In the genomic region with DNA sequence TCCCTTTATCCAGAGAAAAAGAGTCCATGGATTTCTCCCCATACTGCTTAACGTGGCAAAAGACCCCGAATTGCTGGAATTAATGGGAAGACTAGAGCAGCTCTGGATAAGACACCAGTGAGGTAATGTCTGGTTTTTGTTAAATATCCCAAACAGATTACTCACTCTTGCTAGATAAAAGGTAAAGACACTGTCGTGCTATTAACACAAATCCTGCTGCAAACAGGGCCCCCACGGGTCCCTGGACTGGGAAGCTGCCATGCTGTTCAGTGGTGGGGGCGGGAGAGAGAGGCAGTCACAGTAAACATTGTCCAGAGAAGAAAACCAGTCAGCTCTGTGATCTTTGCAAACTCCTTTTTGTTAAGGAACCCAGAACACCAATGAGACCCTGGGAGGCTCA, we compare ENCODE assay signal across 1 cellular context.
TF ChIP-seq lines count a peak whose summit lies in the region.

No MANE protein-coding gene starts in this region.

TF ChIP-seq in HepG2, 621 proteins besides CTCF, POLR2A, EP300 and RAD21 (continued from another document and continues in another):
- TF ChIP-seq HINFP (CRISPR knock-in tag; IDR thresholded peaks at IDR 0.05; ENCODE audit: low read depth) (no peak), TMF1 (CRISPR knock-in tag; IDR thresholded peaks at IDR 0.05; ENCODE audit: low read depth) (no peak), ZKSCAN5 (CRISPR knock-in tag; IDR thresholded peaks at IDR 0.05) (no peak), CCDC6 (CRISPR knock-in tag; IDR thresholded peaks at IDR 0.05) (no peak), ZNF136 (CRISPR knock-in tag; IDR thresholded peaks at IDR 0.05; ENCODE audit: low read depth) (no peak), NPAS2 (CRISPR knock-in tag; IDR thresholded peaks at IDR 0.05; ENCODE audit: borderline replicate concordance) (no peak), BORCS8-MEF2B (CRISPR knock-in tag; IDR thresholded peaks at IDR 0.05) (no peak), DZIP1 (CRISPR knock-in tag; IDR thresholded peaks at IDR 0.05) (no peak), NFKBIZ (CRISPR knock-in tag; IDR thresholded peaks at IDR 0.05) (no peak), ZNF777 (CRISPR knock-in tag; IDR thresholded peaks at IDR 0.05) (no peak), ZNF441 (CRISPR knock-in tag; IDR thresholded peaks at IDR 0.05; ENCODE audit: borderline replicate concordance) (no peak), GLI4 (CRISPR knock-in tag; IDR thresholded peaks at IDR 0.05; ENCODE audit: borderline replicate concordance) (no peak), U2AF1 (optimal IDR thresholded peaks at IDR 0.05; ENCODE audit: low read depth, low read length) (no peak), RARA (CRISPR knock-in tag; IDR thresholded peaks at IDR 0.05) (0 out of 2 replicates have a peak, but pooled peaks have one; percentile 9), PHF21A (CRISPR knock-in tag; IDR thresholded peaks at IDR 0.05) (0 out of 2 replicates have a peak, but pooled peaks have one; percentile 25), ZFY (CRISPR knock-in tag; IDR thresholded peaks at IDR 0.05) (peak; percentile 37; the same call in 1 of the 2 replicates), NONO (IDR thresholded peaks at IDR 0.05) (no peak), NONO (CRISPR knock-in tag; conservative IDR thresholded peaks at IDR 0.05) (no peak), KDM2A (CRISPR knock-in tag; IDR thresholded peaks at IDR 0.05; ENCODE audit: borderline replicate concordance, low read depth) (no peak), SP4 (CRISPR knock-in tag; IDR thresholded peaks at IDR 0.05) (no peak), ZNF33A (CRISPR knock-in tag; IDR thresholded peaks at IDR 0.05; ENCODE audit: borderline replicate concordance) (no peak), FOXA1 (IDR thresholded peaks at IDR 0.05) (no peak), FOXA1 (CRISPR knock-in tag; IDR thresholded peaks at IDR 0.05) (0 out of 2 replicates have a peak, but pooled peaks have one; percentile 25), MAFK (conservative IDR thresholded peaks at IDR 0.05 in 1 of 2, IDR thresholded peaks at IDR 0.05 in 1 of 2; ENCODE audit: low read length in 2 of 2) (no peak), FOXA3 (CRISPR knock-in tag; IDR thresholded peaks at IDR 0.05) (0 out of 2 replicates have a peak, but pooled peaks have one; percentile 16), ARID4A (CRISPR knock-in tag; IDR thresholded peaks at IDR 0.05; ENCODE audit: borderline replicate concordance) (0 out of 2 replicates have a peak, but pooled peaks have one; percentile 27), IKZF1 (IDR thresholded peaks at IDR 0.05) (no peak), ZNF256 (CRISPR knock-in tag; conservative IDR thresholded peaks at IDR 0.05) (no peak), BRCA1 (CRISPR knock-in tag; IDR thresholded peaks at IDR 0.05) (no peak), FOSL1 (CRISPR knock-in tag; IDR thresholded peaks at IDR 0.05; ENCODE audit: borderline replicate concordance) (no peak), ATF7-NPFF (CRISPR knock-in tag; IDR thresholded peaks at IDR 0.05; ENCODE audit: low read depth) (no peak), USF2 (IDR thresholded peaks at IDR 0.05; ENCODE audit: low read depth, low read length) (no peak), USF2 (CRISPR knock-in tag; IDR thresholded peaks at IDR 0.05; ENCODE audit: borderline replicate concordance) (no peak), CHD4 (IDR thresholded peaks at IDR 0.05; ENCODE audit: borderline replicate concordance, low read length) (no peak), GPN1 (CRISPR knock-in tag; IDR thresholded peaks at IDR 0.05; ENCODE audit: borderline replicate concordance) (no peak), ZNF263 (CRISPR knock-in tag; IDR thresholded peaks at IDR 0.05) (no peak), GMEB2 (CRISPR knock-in tag; IDR thresholded peaks at IDR 0.05; ENCODE audit: low read depth) (no peak), HDAC1 (CRISPR knock-in tag; IDR thresholded peaks at IDR 0.05) (no peak), SKI (IDR thresholded peaks at IDR 0.05; ENCODE audit: partially characterized antibody) (no peak)
- TF ChIP-seq, protein P1, sequence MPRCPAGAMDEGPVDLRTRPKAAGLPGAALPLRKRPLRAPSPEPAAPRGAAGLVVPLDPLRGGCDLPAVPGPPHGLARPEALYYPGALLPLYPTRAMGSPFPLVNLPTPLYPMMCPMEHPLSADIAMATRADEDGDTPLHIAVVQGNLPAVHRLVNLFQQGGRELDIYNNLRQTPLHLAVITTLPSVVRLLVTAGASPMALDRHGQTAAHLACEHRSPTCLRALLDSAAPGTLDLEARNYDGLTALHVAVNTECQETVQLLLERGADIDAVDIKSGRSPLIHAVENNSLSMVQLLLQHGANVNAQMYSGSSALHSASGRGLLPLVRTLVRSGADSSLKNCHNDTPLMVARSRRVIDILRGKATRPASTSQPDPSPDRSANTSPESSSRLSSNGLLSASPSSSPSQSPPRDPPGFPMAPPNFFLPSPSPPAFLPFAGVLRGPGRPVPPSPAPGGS (CRISPR knock-in tag; IDR thresholded peaks at IDR 0.05), result no peak
- TF ChIP-seq, protein P2, sequence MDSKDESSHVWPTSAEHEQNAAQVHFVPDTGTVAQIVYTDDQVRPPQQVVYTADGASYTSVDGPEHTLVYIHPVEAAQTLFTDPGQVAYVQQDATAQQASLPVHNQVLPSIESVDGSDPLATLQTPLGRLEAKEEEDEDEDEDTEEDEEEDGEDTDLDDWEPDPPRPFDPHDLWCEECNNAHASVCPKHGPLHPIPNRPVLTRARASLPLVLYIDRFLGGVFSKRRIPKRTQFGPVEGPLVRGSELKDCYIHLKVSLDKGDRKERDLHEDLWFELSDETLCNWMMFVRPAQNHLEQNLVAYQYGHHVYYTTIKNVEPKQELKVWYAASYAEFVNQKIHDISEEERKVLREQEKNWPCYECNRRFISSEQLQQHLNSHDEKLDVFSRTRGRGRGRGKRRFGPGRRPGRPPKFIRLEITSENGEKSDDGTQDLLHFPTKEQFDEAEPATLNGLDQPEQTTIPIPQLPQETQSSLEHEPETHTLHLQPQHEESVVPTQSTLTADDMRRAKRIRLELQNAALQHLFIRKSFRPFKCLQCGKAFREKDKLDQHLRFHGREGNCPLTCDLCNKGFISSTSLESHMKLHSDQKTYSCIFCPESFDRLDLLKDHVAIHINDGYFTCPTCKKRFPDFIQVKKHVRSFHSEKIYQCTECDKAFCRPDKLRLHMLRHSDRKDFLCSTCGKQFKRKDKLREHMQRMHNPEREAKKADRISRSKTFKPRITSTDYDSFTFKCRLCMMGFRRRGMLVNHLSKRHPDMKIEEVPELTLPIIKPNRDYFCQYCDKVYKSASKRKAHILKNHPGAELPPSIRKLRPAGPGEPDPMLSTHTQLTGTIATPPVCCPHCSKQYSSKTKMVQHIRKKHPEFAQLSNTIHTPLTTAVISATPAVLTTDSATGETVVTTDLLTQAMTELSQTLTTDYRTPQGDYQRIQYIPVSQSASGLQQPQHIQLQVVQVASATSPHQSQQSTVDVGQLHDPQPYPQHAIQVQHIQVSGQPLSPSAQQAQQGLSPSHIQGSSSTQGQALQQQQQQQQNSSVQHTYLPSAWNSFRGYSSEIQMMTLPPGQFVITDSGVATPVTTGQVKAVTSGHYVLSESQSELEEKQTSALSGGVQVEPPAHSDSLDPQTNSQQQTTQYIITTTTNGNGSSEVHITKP (CRISPR knock-in tag; IDR thresholded peaks at IDR 0.05; ENCODE audit: low read depth), result no peak
- TF ChIP-seq, protein P3, sequence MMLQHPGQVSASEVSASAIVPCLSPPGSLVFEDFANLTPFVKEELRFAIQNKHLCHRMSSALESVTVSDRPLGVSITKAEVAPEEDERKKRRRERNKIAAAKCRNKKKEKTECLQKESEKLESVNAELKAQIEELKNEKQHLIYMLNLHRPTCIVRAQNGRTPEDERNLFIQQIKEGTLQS (CRISPR knock-in tag; IDR thresholded peaks at IDR 0.05), result no peak
- TF ChIP-seq, protein P4, sequence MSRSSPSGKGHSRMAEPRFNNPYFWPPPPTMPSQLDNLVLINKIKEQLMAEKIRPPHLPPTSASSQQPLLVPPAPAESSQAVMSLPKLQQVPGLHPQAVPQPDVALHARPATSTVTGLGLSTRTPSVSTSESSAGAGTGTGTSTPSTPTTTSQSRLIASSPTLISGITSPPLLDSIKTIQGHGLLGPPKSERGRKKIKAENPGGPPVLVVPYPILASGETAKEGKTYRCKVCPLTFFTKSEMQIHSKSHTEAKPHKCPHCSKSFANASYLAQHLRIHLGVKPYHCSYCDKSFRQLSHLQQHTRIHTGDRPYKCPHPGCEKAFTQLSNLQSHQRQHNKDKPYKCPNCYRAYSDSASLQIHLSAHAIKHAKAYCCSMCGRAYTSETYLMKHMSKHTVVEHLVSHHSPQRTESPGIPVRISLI (CRISPR knock-in tag; IDR thresholded peaks at IDR 0.05; ENCODE audit: borderline replicate concordance), result peak; percentile 42; the same call in 1 of the 2 replicates
- TF ChIP-seq, protein P5, sequence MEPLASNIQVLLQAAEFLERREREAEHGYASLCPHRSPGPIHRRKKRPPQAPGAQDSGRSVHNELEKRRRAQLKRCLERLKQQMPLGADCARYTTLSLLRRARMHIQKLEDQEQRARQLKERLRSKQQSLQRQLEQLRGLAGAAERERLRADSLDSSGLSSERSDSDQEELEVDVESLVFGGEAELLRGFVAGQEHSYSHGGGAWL (CRISPR knock-in tag; IDR thresholded peaks at IDR 0.05), result no peak
